In the genomic region with DNA sequence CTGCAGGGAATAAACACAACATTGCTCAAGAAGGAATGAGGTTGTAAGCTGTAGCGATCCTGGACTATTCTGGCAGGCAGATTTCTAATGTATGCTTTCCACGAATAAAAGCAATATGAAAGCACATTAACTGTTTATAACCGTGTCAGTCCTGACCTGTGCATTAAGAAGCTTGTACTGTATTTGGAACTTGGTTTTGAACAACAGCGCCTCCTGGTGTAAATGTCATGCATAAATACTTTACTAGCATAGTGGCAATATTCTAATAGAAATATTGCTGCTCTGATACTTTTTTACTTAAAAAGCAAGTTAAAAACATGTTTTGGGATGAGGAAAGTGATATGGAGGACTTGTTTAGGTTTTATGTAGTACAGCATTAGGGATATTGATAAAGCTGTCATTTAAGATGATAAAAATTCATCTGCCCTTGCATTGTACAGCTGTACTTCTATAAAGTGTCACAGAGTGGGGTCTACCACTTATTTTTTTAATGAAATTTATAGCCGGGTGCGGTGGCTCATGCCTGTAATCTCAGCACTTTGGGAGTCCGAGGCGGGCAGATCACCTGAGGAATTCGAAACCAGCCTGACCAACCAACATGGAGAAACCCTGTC, we compare ENCODE assay signal across 8 cellular contexts.
DNase-seq lines count a peak whose midpoint lies in the region; ATAC-seq, FAIRE-seq and TF ChIP-seq lines count a peak whose summit lies in the region.

No MANE protein-coding gene starts in this region.

- no peaks in the 10 kb centered on the region for H3K4me1 Mint-ChIP-seq in activated CD4-positive, alpha-beta T cell treated with anti-CD3 and anti-CD28 coated beads for 36 hours
- H3K4me1 Mint-ChIP-seq in brain = peaks cover 20% of the 10 kb centered on the region

- H3K4me3 Mint-ChIP-seq in activated CD4-positive, alpha-beta T cell treated with anti-CD3 and anti-CD28 coated beads for 36 hours = no peak overlapping the region
- H3K4me3 Mint-ChIP-seq in brain = peak overlapping the region in 1 of 5 experiments; percentile 16

- POLR2A ChIA-PET in activated CD4-positive, alpha-beta T cell treated with anti-CD3 and anti-CD28 coated beads for 36 hours (lab: Charles Lee) = interaction anchor here (0.6 to 0.7 kb wide), 3 partner anchors 56 to 444 kb away, joined by 3 read pairs; no protein-coding TSS in a partner anchor

- H3K9me3 Mint-ChIP-seq in activated CD4-positive, alpha-beta T cell treated with anti-CD3 and anti-CD28 coated beads for 36 hours (ENCODE audit: low read depth) = no peaks in the 10 kb centered on the region
- H3K9me3 Mint-ChIP-seq in brain = peaks cover 0 to 6% (median 0%) of the 10 kb centered on the region in 5 experiments

- intact Hi-C loops in activated CD4-positive, alpha-beta T cell treated with anti-CD3 and anti-CD28 coated beads for 36 hours (cut with DNase I, micrococcal nuclease) = loop anchor here (1.0 to 10.0 kb wide), 6 partner anchors 81 to 374 kb away; partner anchors contain the start of genes CLTA (in 2 of the 2) and OR2S2 (in 1 of the 2)

- peak; percentile 79 to 86 for TF ChIP-seq CTCF in brain (conservative IDR thresholded peaks at IDR 0.05)

- no peaks in the 10 kb centered on the region for H3K27me3 Mint-ChIP-seq in activated CD4-positive, alpha-beta T cell treated with anti-CD3 and anti-CD28 coated beads for 36 hours
- H3K27me3 Mint-ChIP-seq in brain = no peaks in the 10 kb centered on the region

- FAIRE-seq in RCC 7860 (lab: Jason Lieb, UNC) = peak; percentile 73

- peak; percentile 58 for DNase-seq in activated CD4-positive, alpha-beta T cell treated with anti-CD3 and anti-CD28 coated beads for 36 hours
- DNase-seq in activated CD4-positive, alpha-beta T cell treated with anti-CD3 and anti-CD28 coated beads for 1 hour = no peak
- DNase-seq in KG1 (lab: John Stamatoyannopoulos, UW) (peak; percentile 26), RCC 7860 (ENCODE audit: low spot score) (peak; percentile 58), inferior parietal cortex (ENCODE audit: extremely low spot score) (peak; percentile 91)
- peak; percentile 63 for DNase-seq in stimulated activated CD4-positive, alpha-beta T cell treated with anti-CD3 and anti-CD28 coated beads, Interleukin-4, amount 100 ng/mL, for 24 hours

- no peak overlapping the region for H3K27ac Mint-ChIP-seq in activated CD4-positive, alpha-beta T cell treated with anti-CD3 and anti-CD28 coated beads for 36 hours
- H3K27ac Mint-ChIP-seq in brain = peak overlapping the region in 4 of 5 experiments; percentile 3 to 51 (median 43)

- no peaks in the 10 kb centered on the region for H3K36me3 Mint-ChIP-seq in activated CD4-positive, alpha-beta T cell treated with anti-CD3 and anti-CD28 coated beads for 36 hours (ENCODE audit: low read depth)
- H3K36me3 Mint-ChIP-seq in brain = no peaks in the 10 kb centered on the region

- peak; percentile 81 for ATAC-seq in activated CD4-positive, alpha-beta T cell treated with anti-CD3 and anti-CD28 coated beads for 36 hours
- ATAC-seq in GM19467 (IDR thresholded peaks at IDR 0.05; ENCODE audit: unreplicated experiment) = no peak

- CTCF ChIA-PET in activated CD4-positive, alpha-beta T cell treated with anti-CD3 and anti-CD28 coated beads for 36 hours (lab: Charles Lee) = interaction anchor here (0.6 to 4.7 kb wide), 31 partner anchors 10 to 383 kb away, joined by 3 to 38 read pairs (median 4); partner anchors contain the start of genes CLTA and GNE
